9 cellular contexts compared by ENCODE assay signal in genomic region chr10:17547026-17547425, GRCh38.
"Had no signal": no experiment of that assay in that cellular context is flagged by ENCODE, and none has a peak within 500 bp of the region (broad histone marks: within the 10 kb centered on the region; RNA-seq: fewer than 3 reads in every experiment).

No MANE protein-coding gene starts in this region.

- DNase-seq: activated CD4-positive, alpha-beta memory T cell treated with anti-CD3 and anti-CD28 coated beads, Interleukin-2, amount 10 ng/mL, durations not matched to agents 7 days and 5 days; activated effector memory CD4-positive, alpha-beta T cell treated with anti-CD3 and anti-CD28 coated beads, Interleukin-2, amount 50 U/mL, for 16 hours; activated T-cell treated with anti-CD3 and anti-CD28 coated beads, Interleukin-2, amount 50 U/mL, for 24 hours; amniotic stem cell; brain microvascular endothelial cell; islet precursor cell; WERI-Rb-1 had no signal

- ATAC-seq: left lobe of liver; stimulated activated effector memory CD8-positive, alpha-beta T cell treated with anti-CD3 and anti-CD28 coated beads, Interleukin-12 subunit alpha, Interleukin-12 subunit beta, amount 100 ng/mL, for 72 hours had no signal
